23 cellular contexts compared by ENCODE assay signal in genomic region chr10:56728349-56728748, GRCh38.
A peak's percentile ranks its signal among the peaks of the same experiment; 100 is the strongest.
DNase-seq lines count a peak whose midpoint lies in the region; ATAC-seq, FAIRE-seq and TF ChIP-seq lines count a peak whose summit lies in the region.
"Had no signal": no experiment of that assay in that cellular context is flagged by ENCODE, and none has a peak within 500 bp of the region (broad histone marks: within the 10 kb centered on the region; RNA-seq: fewer than 3 reads in every experiment).

No MANE protein-coding gene starts in this region.

- FAIRE-seq in GM12891 (lab: Jason Lieb, UNC) = no peak
- FAIRE-seq: A204.1, D721Med, GM12892 had no signal

- no peaks in the 10 kb centered on the region for H3K4me1 ChIP-seq in A673 (ENCODE audit: insufficient read depth, low read length, poor library complexity, severe bottlenecking)
- H3K4me1 ChIP-seq: BE2C; BLaER1 treated with 17β-estradiol and CSF1 and Interleukin-3, amounts not matched to agents 10 nM and 100 nM had no signal

- peaks cover 17% of the 10 kb centered on the region for H3K9me3 ChIP-seq in A673 (ENCODE audit: low read depth, low read length, poor library complexity, severe bottlenecking)
- H3K9me3 ChIP-seq: BE2C had no signal

- CTCF ChIA-PET in A673 (lab: Charles Lee) = no interaction called here

- TF ChIP-seq POLR2A in GM12891 (IDR thresholded peaks at IDR 0.05; ENCODE audit: low read depth, low read length) = no peak

- no TSS peak for BruUV-seq in A673 (replicated peaks; lab: Mats Ljungman, UMichigan)

- no peaks in the 10 kb centered on the region for H3K27me3 ChIP-seq in A673 (replicated peaks; ENCODE audit: insufficient read depth, low read depth, low read length, poor library complexity)
- H3K27me3 ChIP-seq: BE2C; BLaER1 treated with 17β-estradiol and CSF1 and Interleukin-3, amounts not matched to agents 10 nM and 100 nM had no signal

- ATAC-seq in GM18511 (IDR thresholded peaks at IDR 0.05; ENCODE audit: unreplicated experiment) = peak; percentile 84
- ATAC-seq in HG02852 (IDR thresholded peaks at IDR 0.05; ENCODE audit: unreplicated experiment) = peak; percentile 57
- peak; percentile 64 for ATAC-seq in HG03432 (IDR thresholded peaks at IDR 0.05; ENCODE audit: unreplicated experiment)
- ATAC-seq: GM23338, HCT116 had no signal

- intact Hi-C loops in A673 (cut with micrococcal nuclease; ENCODE audit: unreplicated experiment) = no loop called here

- TF ChIP-seq CTCF in A673 (conservative IDR thresholded peaks at IDR 0.05; ENCODE audit: low read depth, low read length) (no peak), GM20000 (IDR thresholded peaks at IDR 0.05; ENCODE audit: extremely low read depth, missing control alignments) (no peak)

- POLR2A ChIA-PET in A673 (lab: Charles Lee; ENCODE audit: low non-redundant PET) = no interaction called here

- DNase-seq in GM12891 (ENCODE audit: insufficient read length, low spot score) = no peak
- no peak for DNase-seq in A673 (ENCODE audit: low spot score)
- DNase-seq in GM20000 (ENCODE audit: low spot score) = no peak
- DNase-seq: ACHN; AML-193; BE2C; CD4-positive, alpha-beta T cell; CD8-positive, alpha-beta memory T cell; DMS 273 treated with DMSO at 0.1 percent for 48 hours; DMS79; EL; GDM1; H9 had no signal

- H3K36me3 ChIP-seq in A673 (ENCODE audit: insufficient read depth, low read length, poor library complexity, severe bottlenecking) = no peaks in the 10 kb centered on the region
- H3K36me3 ChIP-seq: BE2C; BLaER1 treated with 17β-estradiol and CSF1 and Interleukin-3, amounts not matched to agents 10 nM and 100 nM had no signal

- no peak overlapping the region for H3K4me3 ChIP-seq in A673 (ENCODE audit: low read depth, low read length, poor library complexity, severe bottlenecking)
- H3K4me3 ChIP-seq: BLaER1 treated with 17β-estradiol and CSF1 and Interleukin-3, amounts not matched to agents 10 nM and 100 nM; GM23338 had no signal

- H3K27ac ChIP-seq in A673 (ENCODE audit: low read depth, low read length, poor library complexity, severe bottlenecking) = no peak overlapping the region
- H3K27ac ChIP-seq: 22Rv1; BLaER1 treated with 17β-estradiol and CSF1 and Interleukin-3, amounts not matched to agents 10 nM and 100 nM had no signal

TF ChIP-seq in GM12891, 5 proteins besides CTCF, POLR2A, EP300 and RAD21:
- no peak for TF ChIP-seq POLR2AphosphoS5 (IDR thresholded peaks at IDR 0.05; ENCODE audit: low read depth, low read length)
- TF ChIP-seq PAX5 (IDR thresholded peaks at IDR 0.05; ENCODE audit: insufficient read depth, low read length, severe bottlenecking) = no peak
- no peak for TF ChIP-seq SPI1 (IDR thresholded peaks at IDR 0.05; ENCODE audit: low read depth, low read length)
- TF ChIP-seq POU2F2 (IDR thresholded peaks at IDR 0.05; ENCODE audit: low read depth, low read length) = no peak
- TF ChIP-seq TAF1 (IDR thresholded peaks at IDR 0.05; ENCODE audit: low read depth, low read length) = no peak
